27 cellular contexts compared by ENCODE assay signal in genomic region chr6:126570507-126570906, GRCh38.
"Had no signal": no experiment of that assay in that cellular context is flagged by ENCODE, and none has a peak within 500 bp of the region (broad histone marks: within the 10 kb centered on the region; RNA-seq: fewer than 3 reads in every experiment).

No MANE protein-coding gene starts in this region.

- H3K36me3 ChIP-seq: stomach, suprapubic skin, thoracic aorta, thyroid gland, tibial artery, tibial nerve, transverse colon, upper lobe of left lung, upper lobe of right lung, uterus, vagina had no signal

- H3K4me3 ChIP-seq: stomach, suprapubic skin, testis, thoracic aorta, thyroid gland, tibial artery, tibial nerve, transverse colon, upper lobe of left lung, upper lobe of right lung, uterus, vagina had no signal

- H3K27me3 ChIP-seq: stomach, suprapubic skin, testis, thyroid gland, tibial artery, tibial nerve, transverse colon, upper lobe of left lung, upper lobe of right lung, uterus, vagina had no signal

- H3K9me3 ChIP-seq: stomach, suprapubic skin, testis, thoracic aorta, thyroid gland, tibial artery, tibial nerve, transverse colon, upper lobe of left lung, upper lobe of right lung, uterus, vagina had no signal

- H3K4me1 ChIP-seq: stomach, suprapubic skin, testis, thyroid gland, tibial artery, tibial nerve, transverse colon, upper lobe of left lung, upper lobe of right lung, uterus, vagina had no signal

- ATAC-seq: stimulated activated effector memory CD8-positive, alpha-beta T cell treated with anti-CD3 and anti-CD28 coated beads, Interleukin-12 subunit alpha, Interleukin-12 subunit beta, amount 100 ng/mL, for 72 hours; stimulated activated memory B cell treated with anti-CD40 and anti-IgM and Interleukin-4, amounts not matched to agents 10 μg/mL and 1 μg/mL and 100 μg/mL, for 72 hours; stimulated activated naive B cell treated with anti-CD40 and anti-IgM and Interleukin-4, amounts not matched to agents 10 μg/mL and 1 μg/mL and 100 μg/mL, for 72 hours; stimulated activated naive CD8-positive, alpha-beta T cell treated with anti-CD3 and anti-CD28 coated beads, Interleukin-15, amount 100 ng/mL, for 72 hours; stimulated activated naive CD8-positive, alpha-beta T cell treated with anti-CD3 and anti-CD28 coated beads, Interleukin-15, Interleukin-2, amounts not matched to agents 100 U/mL and 50 U/mL, for 24 hours; upper lobe of right lung had no signal

- H3K27ac ChIP-seq: stomach, suprapubic skin, testis, thoracic aorta, thyroid gland, tibial artery, tibial nerve, transverse colon, upper lobe of left lung, upper lobe of right lung, uterus, vagina had no signal

- DNase-seq: stimulated activated CD4-positive, alpha-beta T cell treated with anti-CD3 and anti-CD28 coated beads, Interleukin-2, amount 100 ng/mL, for 48 hours; stimulated activated CD4-positive, alpha-beta T cell treated with anti-CD3 and anti-CD28 coated beads, Interleukin-4, amount 100 ng/mL, for 1 hour; stimulated activated CD4-positive, alpha-beta T cell treated with anti-CD3 and anti-CD28 coated beads, Interleukin-4, amount 100 ng/mL, for 24 hours; stimulated activated CD4-positive, alpha-beta T cell treated with anti-CD3 and anti-CD28 coated beads, Interleukin-4, amount 100 ng/mL, for 4 hours; stimulated activated CD8-positive, alpha-beta memory T cell treated with anti-CD3 and anti-CD28 coated beads, Interleukin-4, amount 100 ng/mL, for 48 hours; stimulated activated naive B cell treated with anti-CD40 and anti-IgM and Interleukin-4, amounts not matched to agents 10 μg/mL and 1 μg/mL and 100 μg/mL, for 72 hours; stimulated activated naive CD4-positive, alpha-beta T cell; stimulated activated naive CD4-positive, alpha-beta T cell treated with Interleukin-2 at 50 U/mL for 16 hours; stimulated activated naive CD8-positive, alpha-beta T cell treated with anti-CD3 and anti-CD28 coated beads, Interleukin-15, amount 100 ng/mL, for 72 hours; stimulated activated naive CD8-positive, alpha-beta T cell treated with anti-CD3 and anti-CD28 coated beads, Interleukin-15, Interleukin-2, amounts not matched to agents 100 U/mL and 50 U/mL, for 24 hours; stomach; substantia nigra; testis; thyroid gland; tibial artery; transverse colon; trophoblast cell; upper lobe of left lung; upper lobe of right lung; uterus had no signal

- FAIRE-seq: urothelium cell line had no signal
